Comparison of ENCODE assay signal across 15 cellular contexts in the genomic region with DNA sequence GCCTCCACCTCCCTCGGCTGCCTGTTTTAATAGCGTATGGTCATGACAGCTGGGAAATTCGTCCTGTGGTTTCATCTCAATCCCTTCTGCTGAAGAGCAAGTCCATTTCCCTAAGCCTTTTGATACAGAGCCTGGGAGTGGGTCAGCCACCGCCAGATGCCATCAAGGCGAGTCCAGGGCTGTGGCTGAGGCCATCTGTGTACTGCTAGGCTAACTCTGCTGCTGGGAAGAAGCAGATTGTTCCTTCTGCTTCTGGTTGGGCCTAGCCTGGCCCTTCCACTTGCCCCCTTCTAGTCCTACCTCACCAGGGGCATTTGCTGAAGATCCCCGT. TPM values are rescaled to one million over a fixed set of nuclear protein-coding genes. Genes with fewer than 3 reads are reported as not detected.
A peak's percentile ranks its signal among the peaks of the same experiment; 100 is the strongest.
DNase-seq lines count a peak whose midpoint lies in the region; ATAC-seq, FAIRE-seq and TF ChIP-seq lines count a peak whose summit lies in the region.
"Had no signal": no experiment of that assay in that cellular context is flagged by ENCODE, and none has a peak within 500 bp of the region (broad histone marks: within the 10 kb centered on the region; RNA-seq: fewer than 3 reads in every experiment).

No MANE protein-coding gene starts in this region.

- H3K4me1 ChIP-seq in endodermal cell (ENCODE audit: control insufficient read depth, insufficient read depth, low read length) (no peaks in the 10 kb centered on the region), pancreas (peaks cover 9 to 11% (median 11%) of the 10 kb centered on the region in 3 donors), GM23248 (ENCODE audit: insufficient read depth) (no peaks in the 10 kb centered on the region), tibial artery (peaks cover 0 to 26% (median 9%) of the 10 kb centered on the region in 4 donors)

- H3K4me3 Mint-ChIP-seq in endodermal cell (no peak overlapping the region), chondrocyte (ENCODE audit: unreplicated experiment) (no peak overlapping the region)
- H3K4me3 Mint-ChIP-seq: activated naive CD8-positive, alpha-beta T cell treated with anti-CD3 and anti-CD28 coated beads, Interleukin-2, amount 10 ng/mL, durations not matched to agents 7 days and 5 days had no signal

- no peaks in the 10 kb centered on the region for H4K20me1 ChIP-seq in GM23248 (ENCODE audit: insufficient read depth)

- FAIRE-seq in RCC 7860 (lab: Jason Lieb, UNC) (peak; percentile 35), pancreas (lab: Jason Lieb, UNC) (no peak)
- FAIRE-seq: H54, islet of Langerhans had no signal

- peak; percentile 2 for DNase-seq in GM04503 (ENCODE audit: low read depth)
- DNase-seq in RCC 7860 (ENCODE audit: low spot score): peak; percentile 70
- no peak for DNase-seq in endodermal cell
- DNase-seq in pancreas: peak in 2 of 6 donors; percentile 32 to 50
- DNase-seq in GM23248: no peak
- no peak for DNase-seq in chondrocyte (ENCODE audit: low spot score)
- DNase-seq in tibial artery: no peak
- DNase-seq in NCI-H1694 (lab: John Stamatoyannopoulos, UW): no peak
- DNase-seq: activated CD4-positive, alpha-beta T cell treated with anti-CD3 and anti-CD28 coated beads for 1 hour; activated naive CD8-positive, alpha-beta T cell treated with anti-CD3 and anti-CD28 coated beads, Interleukin-2, amount 10 ng/mL, durations not matched to agents 7 days and 5 days; stimulated activated CD4-positive, alpha-beta T cell treated with anti-CD3 and anti-CD28 coated beads, Interleukin-4, amount 100 ng/mL, for 1 hour had no signal

- H3K9me3 Mint-ChIP-seq in endodermal cell (no peaks in the 10 kb centered on the region), chondrocyte (ENCODE audit: low read depth) (no peaks in the 10 kb centered on the region)
- H3K9me3 Mint-ChIP-seq: activated naive CD8-positive, alpha-beta T cell treated with anti-CD3 and anti-CD28 coated beads, Interleukin-2, amount 10 ng/mL, durations not matched to agents 7 days and 5 days had no signal

- in situ Hi-C loops in GM23248 (cut with MboI): no loop called here

- no peaks in the 10 kb centered on the region for H3K36me3 Mint-ChIP-seq in endodermal cell (ENCODE audit: low read depth)
- no peaks in the 10 kb centered on the region for H3K36me3 Mint-ChIP-seq in chondrocyte (ENCODE audit: low read depth)
- H3K36me3 Mint-ChIP-seq: activated naive CD8-positive, alpha-beta T cell treated with anti-CD3 and anti-CD28 coated beads, Interleukin-2, amount 10 ng/mL, durations not matched to agents 7 days and 5 days had no signal

- 93% methylated on average over 6 of the region's 6 CpGs for WGBS in endodermal cell (ENCODE audit: insufficient coverage in 1 of 2, insufficient read length in 1 of 2), 2 experiments
- 59 to 70% methylated on average over 6 of the region's 6 CpGs for WGBS in pancreas, 2 donors
- 94 to 95% methylated on average over 6 of the region's 6 CpGs for WGBS in GM23248 (ENCODE audit: low coverage in 1 of 2, low lambda C conversion rate in 2 of 2, missing lambda C conversion rate in 2 of 2), 2 experiments

- H3K36me3 ChIP-seq in endodermal cell (ENCODE audit: control insufficient read depth, insufficient read depth, low read length) (no peaks in the 10 kb centered on the region), pancreas (no peaks in the 10 kb centered on the region), GM23248 (ENCODE audit: low read depth) (no peaks in the 10 kb centered on the region), tibial artery (no peaks in the 10 kb centered on the region)

- H3K9me3 ChIP-seq in endodermal cell (ENCODE audit: control insufficient read depth, low read length): no peaks in the 10 kb centered on the region
- no peaks in the 10 kb centered on the region for H3K9me3 ChIP-seq in pancreas
- no peaks in the 10 kb centered on the region for H3K9me3 ChIP-seq in GM23248 (ENCODE audit: low read depth)
- no peaks in the 10 kb centered on the region for H3K9me3 ChIP-seq in tibial artery

- intact Hi-C loops in pancreas (cut with DNase I): no loop called here
- intact Hi-C loops in tibial artery (cut with DNase I; ENCODE audit: low total_unique reads): no loop called here

- H3K27ac ChIP-seq in endodermal cell (ENCODE audit: low read depth, low read length) (peak overlapping the region; percentile 87), pancreas (no peak overlapping the region), GM23248 (no peak overlapping the region), tibial artery (no peak overlapping the region)
- H3K27ac ChIP-seq: C4-2B, coronary artery had no signal

- TF ChIP-seq CTCF in endodermal cell (conservative IDR thresholded peaks at IDR 0.05): no peak
- no peak for TF ChIP-seq CTCF in pancreas (IDR thresholded peaks at IDR 0.05)
- no peak for TF ChIP-seq CTCF in chondrocyte (IDR thresholded peaks at IDR 0.05)
- TF ChIP-seq CTCF in tibial artery (IDR thresholded peaks at IDR 0.05): no peak

- no peak overlapping the region for H3K9ac ChIP-seq in endodermal cell (ENCODE audit: extremely low read depth, low read length, poor library complexity, severe bottlenecking)
- H3K9ac ChIP-seq in GM23248: no peak overlapping the region

- no peaks in the 10 kb centered on the region for H3K9me2 ChIP-seq in GM23248 (ENCODE audit: insufficient read depth)

- H3K79me2 ChIP-seq in GM23248 (ENCODE audit: insufficient read depth): no peaks in the 10 kb centered on the region

- H3K4me1 Mint-ChIP-seq in endodermal cell (peaks cover 24% of the 10 kb centered on the region), chondrocyte (ENCODE audit: low read depth) (peaks cover 6% of the 10 kb centered on the region)

- no peaks in the 10 kb centered on the region for H3F3A ChIP-seq in GM23248 (ENCODE audit: insufficient read depth)

- H3K4me3 ChIP-seq in endodermal cell (ENCODE audit: low read length) (no peak overlapping the region), pancreas (no peak overlapping the region), GM23248 (no peak overlapping the region), tibial artery (no peak overlapping the region)
- H3K4me3 ChIP-seq: coronary artery had no signal

- H3K27me3 ChIP-seq in endodermal cell (ENCODE audit: control insufficient read depth, insufficient read depth, low read length, poor library complexity, severe bottlenecking) (peaks cover 8% of the 10 kb centered on the region), pancreas (no peaks in the 10 kb centered on the region), GM23248 (replicated peaks; ENCODE audit: insufficient read depth) (no peaks in the 10 kb centered on the region), tibial artery (no peaks in the 10 kb centered on the region)

- H3K4me2 ChIP-seq in GM23248 (ENCODE audit: unreplicated experiment): no peak overlapping the region

- peak; percentile 23 to 51 (median 28) for ATAC-seq in pancreas

- H3K27ac Mint-ChIP-seq in endodermal cell: no peak overlapping the region
- H3K27ac Mint-ChIP-seq in chondrocyte (ENCODE audit: unreplicated experiment): no peak overlapping the region
- H3K27ac Mint-ChIP-seq: activated naive CD8-positive, alpha-beta T cell treated with anti-CD3 and anti-CD28 coated beads, Interleukin-2, amount 10 ng/mL, durations not matched to agents 7 days and 5 days had no signal

- H3K27me3 Mint-ChIP-seq in endodermal cell (ENCODE audit: insufficient read depth) (peaks cover 14% of the 10 kb centered on the region), chondrocyte (ENCODE audit: low read depth) (no peaks in the 10 kb centered on the region)

- H2AFZ ChIP-seq in GM23248: no peak overlapping the region

RNA-seq across cellular contexts. Expression of gene NECTIN1, which starts 26.8 kb away (rescaled TPM):
- total RNA-seq in endodermal cell (10 to 100 TPM; 29.3 to 45.3 TPM), pancreas (10 to 100 TPM; 14.8 to 24.7 (median 22.2) TPM), chondrocyte (9.1 to 10.3 TPM (median 9.7 TPM) in 3 replicates)
- polyA plus RNA-seq in endodermal cell (2013, experiment 1 of 2): 40.7 TPM
- polyA plus RNA-seq in endodermal cell (2013, experiment 2 of 2): 31.7 TPM
- polyA plus RNA-seq in pancreas (1 to 10 TPM; 7.9 to 8.5 TPM), GM23248 (2016; fragmentation: Nextera tagmentation; extraction: Ambion mirVana) (1.0 and 1.3 TPM in 2 replicates)
- total RNA-seq in GM23248 (2014; rRNA removed; shearing (Covaris generic)): 0.76 and 5.2 TPM in 2 replicates

Comparison
In these comparisons a context has a peak if more than half of its experiments do, and no peak if none do; other contexts are left out.
1. DNase-seq: peak in GM04503 (single experiment) and RCC 7860 (single experiment); none in endodermal cell (single experiment), GM23248 (single experiment), chondrocyte (single experiment), tibial artery (0 of 2) and NCI-H1694 (single experiment).